Comparison of ENCODE assay signal across 14 cellular contexts in genomic region chr6:20948531-20948930, GRCh38.
"Had no signal": no experiment of that assay in that cellular context is flagged by ENCODE, and none has a peak within 500 bp of the region (broad histone marks: within the 10 kb centered on the region; RNA-seq: fewer than 3 reads in every experiment).

No MANE protein-coding gene starts in this region.

- H3K27ac ChIP-seq: brain microvascular endothelial cell, neutrophil, stomach, testis, upper lobe of left lung had no signal

- ATAC-seq: activated CD4-positive, CD25-positive, alpha-beta regulatory T cell treated with anti-CD3 and anti-CD28 coated beads, Interleukin-2, amount 50 U/mL, for 24 hours; naive thymus-derived CD8-positive, alpha-beta T cell had no signal

- H3K4me3 ChIP-seq: stomach, testis, upper lobe of left lung had no signal

- H3K36me3 ChIP-seq: brain microvascular endothelial cell, neutrophil, stomach, upper lobe of left lung had no signal

- DNase-seq: activated CD4-positive, alpha-beta T cell treated with anti-CD3 and anti-CD28 coated beads, Interleukin-2, amount 50 U/mL, for 1 hour; activated naive CD8-positive, alpha-beta T cell treated with anti-CD3 and anti-CD28 coated beads, Interleukin-2, amount 10 ng/mL, durations not matched to agents 7 days and 5 days; brain microvascular endothelial cell; effector memory CD4-positive, alpha-beta T cell; foreskin melanocyte; mesenchymal stem cell; naive thymus-derived CD8-positive, alpha-beta T cell; stimulated activated CD4-positive, alpha-beta T cell treated with anti-CD3 and anti-CD28 coated beads, Interleukin-12 subunit alpha, Interleukin-12 subunit beta, amount 100 ng/mL, for 4 hours; stimulated activated CD4-positive, alpha-beta T cell treated with anti-CD3 and anti-CD28 coated beads, Interleukin-2, amount 100 ng/mL, for 24 hours; stomach; testis; upper lobe of left lung had no signal

- H3K4me1 ChIP-seq: stomach, testis, upper lobe of left lung had no signal

- H3K9me3 ChIP-seq: neutrophil, stomach, testis, upper lobe of left lung had no signal

- H3K27me3 ChIP-seq: brain microvascular endothelial cell, neutrophil, stomach, testis, upper lobe of left lung had no signal
